Comparison of ENCODE assay signal across 8 cellular contexts in the genomic region with DNA sequence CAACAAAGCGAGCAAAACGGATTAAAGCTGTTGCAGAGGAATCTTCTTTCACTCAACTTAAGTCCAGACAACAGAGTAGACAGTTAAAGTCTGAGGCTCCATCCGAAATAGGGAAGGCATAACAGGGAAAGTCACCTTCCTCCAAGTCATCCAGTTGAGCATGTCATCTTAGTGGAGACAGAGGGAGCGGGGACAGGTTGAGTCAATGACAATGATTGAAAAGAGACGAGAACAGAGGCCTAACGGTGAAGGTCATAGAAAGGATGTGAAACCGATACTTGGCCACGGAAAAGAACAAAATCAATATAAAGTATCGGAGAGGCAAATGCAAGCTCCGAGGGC. TPM values are rescaled to one million over a fixed set of nuclear protein-coding genes. Genes with fewer than 3 reads are reported as not detected.
A peak's percentile ranks its signal among the peaks of the same experiment; 100 is the strongest.
DNase-seq lines count a peak whose midpoint lies in the region; ATAC-seq and TF ChIP-seq lines count a peak whose summit lies in the region.

No MANE protein-coding gene starts in this region.

- TF ChIP-seq EP300 in sigmoid colon (IDR thresholded peaks at IDR 0.05): no peak

- peaks cover 0 to 42% (median 36%) of the 10 kb centered on the region in 4 donors for H3K4me1 ChIP-seq in sigmoid colon

- H3K4me3 ChIP-seq in sigmoid colon: peak overlapping the region; percentile 67 to 92 (median 86)

- H3K27me3 ChIP-seq in CD4-positive, alpha-beta T cell (ENCODE audit: control insufficient read depth, insufficient read depth, low read length): no peaks in the 10 kb centered on the region
- no peaks in the 10 kb centered on the region for H3K27me3 ChIP-seq in sigmoid colon

- POLR2A ChIA-PET in CD4-positive, alpha-beta T cell (lab: Charles Lee): interaction anchor here (0.6 to 2.8 kb wide), 9 partner anchors 9 to 1546 kb away, joined by 3 to 44 read pairs (median 4); a partner anchor contains a TSS
- POLR2A ChIA-PET in activated B cell treated with CpG ODN at 0.5 μM for 24 hours (lab: Charles Lee): interaction anchor here (0.5 to 2.4 kb wide), 26 partner anchors 8 to 1706 kb away, joined by 3 to 68 read pairs (median 4); a partner anchor contains a TSS

- intact Hi-C loops in CD4-positive, alpha-beta T cell (cut with DNase I, micrococcal nuclease): loop anchor here (2.0 to 10.0 kb wide), 8 partner anchors 26 to 1688 kb away; a partner anchor contains a TSS
- intact Hi-C loops in activated B cell treated with CpG ODN at 0.5 μM for 24 hours (cut with micrococcal nuclease) (loop anchor here (1.0 to 5.0 kb wide), 5 partner anchors 538 to 1708 kb away; a partner anchor contains a TSS), left cardiac atrium (cut with DNase I) (no loop called here), sigmoid colon (cut with DNase I) (loop anchor here (2.0 to 10.0 kb wide), 6 partner anchors 26 to 1554 kb away; a partner anchor contains a TSS), posterior cingulate gyrus (cut with DNase I) (no loop called here)

- peak overlapping the region; percentile 89 for H3K27ac ChIP-seq in CD4-positive, alpha-beta T cell (ENCODE audit: low read depth, low read length)
- H3K27ac ChIP-seq in sigmoid colon: peak overlapping the region; percentile 93 to 98 (median 96)

- ATAC-seq in CD4-positive, alpha-beta T cell (ENCODE audit: poor library complexity): peak; percentile 16
- ATAC-seq in HG02763 (IDR thresholded peaks at IDR 0.05; ENCODE audit: unreplicated experiment): peak; percentile 25
- peak; percentile 14 for ATAC-seq in activated B cell treated with CpG ODN at 0.5 μM for 24 hours (ENCODE audit: low read depth)
- peak; percentile 23 to 35 for ATAC-seq in left cardiac atrium
- ATAC-seq in HG03460 (IDR thresholded peaks at IDR 0.05; ENCODE audit: unreplicated experiment): no peak
- ATAC-seq in GM21619 (IDR thresholded peaks at IDR 0.05; ENCODE audit: unreplicated experiment): no peak

- no peaks in the 10 kb centered on the region for H3K9me3 Mint-ChIP-seq in CD4-positive, alpha-beta T cell
- no peaks in the 10 kb centered on the region for H3K9me3 Mint-ChIP-seq in activated B cell treated with CpG ODN at 0.5 μM for 24 hours

- H3K36me3 Mint-ChIP-seq in CD4-positive, alpha-beta T cell (ENCODE audit: low read depth): peaks cover 82% of the 10 kb centered on the region
- H3K36me3 Mint-ChIP-seq in activated B cell treated with CpG ODN at 0.5 μM for 24 hours (ENCODE audit: low read depth): peaks cover 70% of the 10 kb centered on the region

- peaks cover 19 to 56% (median 30%) of the 10 kb centered on the region in 4 donors for H3K36me3 ChIP-seq in sigmoid colon

- no peak for TF ChIP-seq POLR2A in sigmoid colon (IDR thresholded peaks at IDR 0.05)

- peak overlapping the region; percentile 96 for H3K4me3 Mint-ChIP-seq in CD4-positive, alpha-beta T cell
- peak overlapping the region; percentile 94 for H3K4me3 Mint-ChIP-seq in activated B cell treated with CpG ODN at 0.5 μM for 24 hours

- 0 to 1% methylated on average over 10 of the region's 10 CpGs for WGBS in sigmoid colon, 2 donors

- peaks cover 67% of the 10 kb centered on the region for H3K4me1 Mint-ChIP-seq in CD4-positive, alpha-beta T cell (ENCODE audit: low read depth)
- peaks cover 66% of the 10 kb centered on the region for H3K4me1 Mint-ChIP-seq in activated B cell treated with CpG ODN at 0.5 μM for 24 hours

- H3K27ac Mint-ChIP-seq in CD4-positive, alpha-beta T cell: peak overlapping the region; percentile 93
- H3K27ac Mint-ChIP-seq in activated B cell treated with CpG ODN at 0.5 μM for 24 hours: peak overlapping the region; percentile 98

- CTCF ChIA-PET in CD4-positive, alpha-beta T cell (lab: Charles Lee): interaction anchor here (0.6 to 1.4 kb wide), 9 partner anchors 14 to 795 kb away, joined by 3 read pairs; no protein-coding TSS in a partner anchor
- CTCF ChIA-PET in activated B cell treated with CpG ODN at 0.5 μM for 24 hours (lab: Charles Lee): interaction anchor here (1.2 to 1.8 kb wide), 2 partner anchors 24 to 40 kb away, joined by 4 read pairs; no protein-coding TSS in a partner anchor

- H3K27me3 Mint-ChIP-seq in CD4-positive, alpha-beta T cell: no peaks in the 10 kb centered on the region
- no peaks in the 10 kb centered on the region for H3K27me3 Mint-ChIP-seq in activated B cell treated with CpG ODN at 0.5 μM for 24 hours

- DNase-seq in CD4-positive, alpha-beta T cell: no peak
- DNase-seq in activated B cell treated with CpG ODN at 0.5 μM for 24 hours (no peak), left cardiac atrium (no peak), sigmoid colon (no peak), posterior cingulate gyrus (no peak)

- TF ChIP-seq CTCF in CD4-positive, alpha-beta T cell (IDR thresholded peaks at IDR 0.05): no peak
- TF ChIP-seq CTCF in activated B cell treated with CpG ODN at 0.5 μM for 24 hours (IDR thresholded peaks at IDR 0.05) (no peak), sigmoid colon (IDR thresholded peaks at IDR 0.05) (no peak)

- H3K9me3 ChIP-seq in CD4-positive, alpha-beta T cell (ENCODE audit: control insufficient read depth, low read length): no peaks in the 10 kb centered on the region
- H3K9me3 ChIP-seq in sigmoid colon: no peaks in the 10 kb centered on the region

RNA-seq across cellular contexts. Expression of a gene that starts 0.4 kb away (rescaled TPM):
- 10 to 100 TPM; 38.2 to 40.1 TPM for total RNA-seq in CD4-positive, alpha-beta T cell
- 31.6 and 32.9 TPM in 2 replicates for total RNA-seq in activated B cell treated with CpG ODN at 0.5 μM for 24 hours
- total RNA-seq in left cardiac atrium: 10 to 100 TPM; 50.4 to 55.5 TPM
- 10 to 100 TPM; 29.1 to 57.8 (median 45.8) TPM for total RNA-seq in sigmoid colon
- polyA plus RNA-seq in sigmoid colon: 10 to 100 TPM; 58.4 to 68.7 (median 64.9) TPM

RNA-seq across cellular contexts. Expression of a gene that starts 5.7 kb away (rescaled TPM):
- total RNA-seq in CD4-positive, alpha-beta T cell: 1,000 to 10,000 TPM; 3,011 to 3,031 TPM
- total RNA-seq in activated B cell treated with CpG ODN at 0.5 μM for 24 hours (2,467 and 2,722 TPM in 2 replicates), left cardiac atrium (1,000 to 10,000 TPM in 1 of 2 donors, 100 to 1,000 TPM in 1; 969 to 1,007 TPM), sigmoid colon (1,000 to 10,000 TPM; 2,588 to 3,861 (median 3,027) TPM)
- polyA plus RNA-seq in sigmoid colon: 1,000 to 10,000 TPM; 2,394 to 4,238 (median 2,434) TPM

RNA-seq across cellular contexts. Expression of a gene that starts 26.1 kb away (rescaled TPM):
- total RNA-seq in CD4-positive, alpha-beta T cell: 10 to 100 TPM; 45.3 to 48.2 TPM
- total RNA-seq in activated B cell treated with CpG ODN at 0.5 μM for 24 hours: 73.6 and 78.4 TPM in 2 replicates
- 10 to 100 TPM; 36.2 to 50.0 TPM for total RNA-seq in left cardiac atrium
- total RNA-seq in sigmoid colon: 100 to 1,000 TPM in 1 of 4 donors, 10 to 100 TPM in 3; 53.9 to 123 (median 81.8) TPM
- polyA plus RNA-seq in sigmoid colon: 10 to 100 TPM; 13.8 to 16.6 (median 13.9) TPM

Comparison
In these comparisons a context has a peak if more than half of its experiments do, and no peak if none do; other contexts are left out.
1. ATAC-seq: peak in CD4-positive, alpha-beta T cell (single experiment), HG02763 (single experiment), activated B cell treated with CpG ODN at 0.5 μM for 24 hours (single experiment) and left cardiac atrium (2 of 2); none in HG03460 (single experiment) and GM21619 (single experiment).
2. intact Hi-C loops: an anchor here in CD4-positive, alpha-beta T cell (2.0 to 10.0 kb wide), activated B cell treated with CpG ODN at 0.5 μM for 24 hours (1.0 to 5.0 kb wide) and sigmoid colon (2.0 to 10.0 kb wide); none called in left cardiac atrium and posterior cingulate gyrus.